Comparison of ENCODE assay signal across 8 cellular contexts in the genomic region with DNA sequence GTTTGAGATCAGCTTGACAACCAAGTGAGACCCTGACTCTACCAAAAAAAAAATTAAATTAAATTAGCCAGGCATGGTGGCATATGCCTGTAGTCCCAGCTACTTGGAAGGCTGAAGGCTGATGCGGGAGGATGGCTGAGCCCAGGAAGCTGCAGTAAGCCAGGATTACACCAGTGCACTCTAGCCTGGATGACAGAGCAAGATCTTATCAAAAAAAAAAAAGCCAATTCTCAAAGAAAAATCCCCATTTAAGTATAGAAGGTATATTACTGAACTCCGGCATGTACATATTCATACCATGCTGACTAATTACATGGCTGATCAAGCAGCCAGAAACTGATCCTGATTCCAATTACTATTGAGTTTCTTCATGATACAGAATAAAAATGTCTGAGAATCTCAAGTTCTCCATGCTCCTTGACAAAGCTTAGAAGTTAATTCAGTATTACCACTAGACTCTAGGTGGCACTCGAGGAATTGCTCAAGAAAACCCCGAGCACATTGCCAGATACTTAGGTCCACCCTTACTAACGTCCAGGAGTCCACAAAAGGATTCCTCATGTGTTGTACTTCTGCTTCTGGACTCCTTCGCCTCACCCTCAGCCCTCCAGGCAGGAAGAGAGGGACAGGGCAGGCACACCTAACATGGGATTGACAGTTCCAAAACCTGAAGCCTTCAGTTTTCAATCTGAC.
DNase-seq lines count a peak whose midpoint lies in the region; ATAC-seq and TF ChIP-seq lines count a peak whose summit lies in the region.

No MANE protein-coding gene starts in this region.

- H3K36me3 ChIP-seq in breast epithelium (no peaks in the 10 kb centered on the region), liver (ENCODE audit: control insufficient read depth in 4 of 4, insufficient read depth in 3 of 4, low read depth in 1 of 4, low read length in 3 of 4) (no peaks in the 10 kb centered on the region)

- WGBS in liver: 54% methylated on average over 6 of the region's 6 CpGs

- no peaks in the 10 kb centered on the region for H3K4me1 ChIP-seq in breast epithelium
- H3K4me1 ChIP-seq in liver (ENCODE audit: control insufficient read depth in 4 of 4, insufficient read depth in 4 of 4, low read length in 3 of 4): peaks cover 0 to 6% (median 2%) of the 10 kb centered on the region in 4 donors

- H3K27ac ChIP-seq in breast epithelium (no peak overlapping the region), liver (ENCODE audit: low read depth in 1 of 2, low read length in 2 of 2) (no peak overlapping the region)

- peak; percentile 25 to 74 (median 64) for TF ChIP-seq CTCF in breast epithelium (IDR thresholded peaks at IDR 0.05)
- peak; percentile 37 for TF ChIP-seq CTCF in liver (IDR thresholded peaks at IDR 0.05; ENCODE audit: low read depth, low read length, missing input control)

- DNase-seq in Right ventricle myocardium inferior (ENCODE audit: missing footprints) (no peak), cardiac septum (ENCODE audit: low spot score) (no peak), NCI-H2227 (lab: John Stamatoyannopoulos, UW; ENCODE audit: unreplicated experiment) (peak; percentile 70), breast epithelium (ENCODE audit: low spot score in 2 of 2) (peak in 1 of 2 donors; percentile 62)
- no peak for DNase-seq in activated naive CD8-positive, alpha-beta T cell treated with anti-CD3 and anti-CD28 coated beads for 36 hours
- no peak for DNase-seq in activated CD4-positive, alpha-beta T cell treated with anti-CD3 and anti-CD28 coated beads, Interleukin-2, amount 50 U/mL, for 4 hours

- peak; percentile 86 for ATAC-seq in Right ventricle myocardium inferior
- ATAC-seq in HG02798 (IDR thresholded peaks at IDR 0.05; ENCODE audit: poor library complexity, unreplicated experiment): peak; percentile 68

- no peaks in the 10 kb centered on the region for H3K9me3 Mint-ChIP-seq in activated naive CD8-positive, alpha-beta T cell treated with anti-CD3 and anti-CD28 coated beads for 36 hours

- no peak overlapping the region for H3K4me3 ChIP-seq in breast epithelium
- H3K4me3 ChIP-seq in liver (ENCODE audit: low read depth in 1 of 3, low read length in 3 of 3): no peak overlapping the region

- intact Hi-C loops in Right ventricle myocardium inferior (cut with DNase I): loop anchor here (5.0 kb wide), 3 partner anchors 56 to 301 kb away; a partner anchor contains a TSS
- intact Hi-C loops in cardiac septum (cut with DNase I): loop anchor here (5.0 to 10.0 kb wide), 2 partner anchors 151 to 299 kb away; a partner anchor contains a TSS
- intact Hi-C loops in breast epithelium (cut with DNase I; ENCODE audit: low total_unique reads): no loop called here

- no peaks in the 10 kb centered on the region for H3K27me3 Mint-ChIP-seq in activated naive CD8-positive, alpha-beta T cell treated with anti-CD3 and anti-CD28 coated beads for 36 hours

- H3K27ac Mint-ChIP-seq in activated naive CD8-positive, alpha-beta T cell treated with anti-CD3 and anti-CD28 coated beads for 36 hours: no peak overlapping the region

- H3K9ac ChIP-seq in liver (ENCODE audit: low read depth in 1 of 2, low read length in 2 of 2): no peak overlapping the region

- H3K4me3 Mint-ChIP-seq in activated naive CD8-positive, alpha-beta T cell treated with anti-CD3 and anti-CD28 coated beads for 36 hours: no peak overlapping the region

- no peaks in the 10 kb centered on the region for H3K4me1 Mint-ChIP-seq in activated naive CD8-positive, alpha-beta T cell treated with anti-CD3 and anti-CD28 coated beads for 36 hours

- peak; percentile 75 for TF ChIP-seq RAD21 in liver (IDR thresholded peaks at IDR 0.05)

- TF ChIP-seq POLR2A in breast epithelium (IDR thresholded peaks at IDR 0.05): no peak

- H3K9me3 ChIP-seq in breast epithelium (no peaks in the 10 kb centered on the region), liver (ENCODE audit: control insufficient read depth in 4 of 4, low read length in 3 of 4) (no peaks in the 10 kb centered on the region)

- H3K36me3 Mint-ChIP-seq in activated naive CD8-positive, alpha-beta T cell treated with anti-CD3 and anti-CD28 coated beads for 36 hours: no peaks in the 10 kb centered on the region

- H3K27me3 ChIP-seq in breast epithelium (no peaks in the 10 kb centered on the region), liver (ENCODE audit: control insufficient read depth in 4 of 4, insufficient read depth in 4 of 4, low read length in 3 of 4) (no peaks in the 10 kb centered on the region)

TF ChIP-seq in liver, 16 proteins besides CTCF, POLR2A, EP300 and RAD21:
- TF ChIP-seq NR2F2 (IDR thresholded peaks at IDR 0.05) (no peak), TAF1 (conservative IDR thresholded peaks at IDR 0.05) (no peak), RXRA (IDR thresholded peaks at IDR 0.05) (no peak), HNF4G (IDR thresholded peaks at IDR 0.05) (no peak), HNF4A (conservative IDR thresholded peaks at IDR 0.05) (no peak), FOXA2 (IDR thresholded peaks at IDR 0.05) (no peak), GABPA (IDR thresholded peaks at IDR 0.05 in 1 of 2, conservative IDR thresholded peaks at IDR 0.05 in 1 of 2) (no peak), FOXA1 (IDR thresholded peaks at IDR 0.05) (no peak)
- TF ChIP-seq, protein P1, sequence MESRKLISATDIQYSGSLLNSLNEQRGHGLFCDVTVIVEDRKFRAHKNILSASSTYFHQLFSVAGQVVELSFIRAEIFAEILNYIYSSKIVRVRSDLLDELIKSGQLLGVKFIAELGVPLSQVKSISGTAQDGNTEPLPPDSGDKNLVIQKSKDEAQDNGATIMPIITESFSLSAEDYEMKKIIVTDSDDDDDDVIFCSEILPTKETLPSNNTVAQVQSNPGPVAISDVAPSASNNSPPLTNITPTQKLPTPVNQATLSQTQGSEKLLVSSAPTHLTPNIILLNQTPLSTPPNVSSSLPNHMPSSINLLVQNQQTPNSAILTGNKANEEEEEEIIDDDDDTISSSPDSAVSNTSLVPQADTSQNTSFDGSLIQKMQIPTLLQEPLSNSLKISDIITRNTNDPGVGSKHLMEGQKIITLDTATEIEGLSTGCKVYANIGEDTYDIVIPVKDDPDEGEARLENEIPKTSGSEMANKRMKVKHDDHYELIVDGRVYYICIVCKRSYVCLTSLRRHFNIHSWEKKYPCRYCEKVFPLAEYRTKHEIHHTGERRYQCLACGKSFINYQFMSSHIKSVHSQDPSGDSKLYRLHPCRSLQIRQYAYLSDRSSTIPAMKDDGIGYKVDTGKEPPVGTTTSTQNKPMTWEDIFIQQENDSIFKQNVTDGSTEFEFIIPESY (IDR thresholded peaks at IDR 0.05): no peak
- TF ChIP-seq, protein P2, sequence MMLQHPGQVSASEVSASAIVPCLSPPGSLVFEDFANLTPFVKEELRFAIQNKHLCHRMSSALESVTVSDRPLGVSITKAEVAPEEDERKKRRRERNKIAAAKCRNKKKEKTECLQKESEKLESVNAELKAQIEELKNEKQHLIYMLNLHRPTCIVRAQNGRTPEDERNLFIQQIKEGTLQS (IDR thresholded peaks at IDR 0.05): no peak
- TF ChIP-seq, protein P3, sequence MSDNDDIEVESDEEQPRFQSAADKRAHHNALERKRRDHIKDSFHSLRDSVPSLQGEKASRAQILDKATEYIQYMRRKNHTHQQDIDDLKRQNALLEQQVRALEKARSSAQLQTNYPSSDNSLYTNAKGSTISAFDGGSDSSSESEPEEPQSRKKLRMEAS (IDR thresholded peaks at IDR 0.05): no peak
